ENCODE assay signal across 23 cellular contexts in genomic region chr4:107966903-107967302, GRCh38.
"Had no signal": no experiment of that assay in that cellular context is flagged by ENCODE, and none has a peak within 500 bp of the region (broad histone marks: within the 10 kb centered on the region; RNA-seq: fewer than 3 reads in every experiment).

No MANE protein-coding gene starts in this region.

- H3K4me1 ChIP-seq: left lung, pancreas, right lobe of liver had no signal

- H3K9me3 Mint-ChIP-seq: activated naive CD4-positive, alpha-beta T cell treated with anti-CD3 and anti-CD28 coated beads, Interleukin-2, amount 50 U/mL, for 24 hours; natural killer cell had no signal

- H3K27me3 ChIP-seq: hepatocyte, left lung, pancreas, right lobe of liver, tibial artery had no signal

- H3K4me3 ChIP-seq: hepatocyte, left lung, lung, pancreas, right lobe of liver, skin epidermis, tibial artery had no signal

- H3K4me2 ChIP-seq: hepatocyte had no signal

- H3K27ac Mint-ChIP-seq: activated naive CD4-positive, alpha-beta T cell treated with anti-CD3 and anti-CD28 coated beads, Interleukin-2, amount 50 U/mL, for 24 hours; natural killer cell; stimulated activated naive CD8-positive, alpha-beta T cell treated with anti-CD3 and anti-CD28 coated beads, Interleukin-15, amount 100 ng/mL, for 72 hours had no signal

- H3K9me3 ChIP-seq: left lung, pancreas, right lobe of liver, tibial artery had no signal

- H3K4me3 Mint-ChIP-seq: activated naive CD4-positive, alpha-beta T cell treated with anti-CD3 and anti-CD28 coated beads, Interleukin-2, amount 50 U/mL, for 24 hours; brain; natural killer cell; stimulated activated naive CD8-positive, alpha-beta T cell treated with anti-CD3 and anti-CD28 coated beads, Interleukin-15, amount 100 ng/mL, for 72 hours had no signal

- H3K79me2 ChIP-seq: hepatocyte had no signal

- ATAC-seq: left lung; natural killer cell; pancreas; right lobe of liver; stimulated activated naive CD8-positive, alpha-beta T cell treated with anti-CD3 and anti-CD28 coated beads, Interleukin-15, amount 100 ng/mL, for 72 hours had no signal

- DNase-seq: activated CD4-positive, alpha-beta T cell treated with anti-CD3 and anti-CD28 coated beads for 1 hour; activated gamma-delta T cell treated with Interleukin-2 at 50 U/mL for 16 hours; activated T-cell treated with anti-CD3 and anti-CD28 coated beads, Interleukin-2, amount 50 U/mL, for 1 hour; aorta; dermis blood vessel endothelial cell; effector CD8-positive, alpha-beta T cell; erythroblast; foreskin melanocyte; glutamatergic neuron; kidney glomerular epithelial cell; left lung; natural killer cell; pancreas; right lobe of liver; stimulated activated CD4-positive, alpha-beta T cell treated with anti-CD3 and anti-CD28 coated beads, Interleukin-1b, Interleukin-23, amount 100 ng/mL, for 48 hours; stimulated activated naive CD8-positive, alpha-beta T cell treated with anti-CD3 and anti-CD28 coated beads, Interleukin-15, amount 100 ng/mL, for 72 hours; T-helper 2 cell; tibial artery had no signal

- H2AFZ ChIP-seq: hepatocyte had no signal

- H3K4me1 Mint-ChIP-seq: activated naive CD4-positive, alpha-beta T cell treated with anti-CD3 and anti-CD28 coated beads, Interleukin-2, amount 50 U/mL, for 24 hours; brain; natural killer cell; stimulated activated naive CD8-positive, alpha-beta T cell treated with anti-CD3 and anti-CD28 coated beads, Interleukin-15, amount 100 ng/mL, for 72 hours had no signal

- H3K27ac ChIP-seq: hepatocyte, left lung, pancreas, right lobe of liver, skin epidermis, tibial artery had no signal

- H3K36me3 ChIP-seq: left lung, pancreas, right lobe of liver, tibial artery had no signal

- FAIRE-seq: pancreas had no signal

- H3K27me3 Mint-ChIP-seq: activated naive CD4-positive, alpha-beta T cell treated with anti-CD3 and anti-CD28 coated beads, Interleukin-2, amount 50 U/mL, for 24 hours; stimulated activated naive CD8-positive, alpha-beta T cell treated with anti-CD3 and anti-CD28 coated beads, Interleukin-15, amount 100 ng/mL, for 72 hours had no signal

- H3K36me3 Mint-ChIP-seq: brain, natural killer cell had no signal
